27 cellular contexts compared by ENCODE assay signal in genomic region chr2:181877181-181877664, GRCh38. TPM values are rescaled to one million over a fixed set of nuclear protein-coding genes. Genes with fewer than 3 reads are reported as not detected.
A peak's percentile ranks its signal among the peaks of the same experiment; 100 is the strongest.
DNase-seq lines count a peak whose midpoint lies in the region; ATAC-seq, FAIRE-seq and TF ChIP-seq lines count a peak whose summit lies in the region.
"Had no signal": no experiment of that assay in that cellular context is flagged by ENCODE, and none has a peak within 500 bp of the region (broad histone marks: within the 10 kb centered on the region; RNA-seq: fewer than 3 reads in every experiment).

No MANE protein-coding gene starts in this region.

- intact Hi-C loops in lower leg skin (cut with DNase I; ENCODE audit: low total_unique reads): no loop called here
- intact Hi-C loops in ascending aorta (cut with DNase I): no loop called here
- intact Hi-C loops in left colon (cut with DNase I, micrococcal nuclease): no loop called here

- no peak for TF ChIP-seq POLR2A in lower leg skin (IDR thresholded peaks at IDR 0.05)

- H3K9me1 ChIP-seq in keratinocyte (ENCODE audit: control insufficient read depth, extremely low read depth, insufficient read depth, low read length): no peaks in the 10 kb centered on the region

- dilution Hi-C loops in keratinocyte (cut with MboI; ENCODE audit: extremely low pct_ligation_motif_present, low sequenced_read_pairs): no loop called here

- H3K4me1 ChIP-seq in SJSA1 (replicated peaks): peaks cover 16% of the 10 kb centered on the region
- H3K4me1 ChIP-seq in keratinocyte (ENCODE audit: control insufficient read depth, extremely low read depth, insufficient read depth, low read length): peaks cover 15% of the 10 kb centered on the region
- H3K4me1 ChIP-seq in smooth muscle cell (ENCODE audit: low read depth): no peaks in the 10 kb centered on the region
- no peaks in the 10 kb centered on the region for H3K4me1 ChIP-seq in ascending aorta
- H3K4me1 ChIP-seq: SJCRH30 had no signal

- H3K27me3 ChIP-seq in SJSA1 (replicated peaks) (no peaks in the 10 kb centered on the region), keratinocyte (ENCODE audit: control insufficient read depth, extremely low read depth, insufficient read depth, low read length) (no peaks in the 10 kb centered on the region), smooth muscle cell (ENCODE audit: low read depth) (no peaks in the 10 kb centered on the region), ascending aorta (no peaks in the 10 kb centered on the region)
- H3K27me3 ChIP-seq: BLaER1 treated with 17β-estradiol and CSF1 and Interleukin-3, amounts not matched to agents 10 nM and 100 nM; ovary; SJCRH30 had no signal

- TF ChIP-seq CTCF in keratinocyte (optimal IDR thresholded peaks at IDR 0.05 in 1 of 3, IDR thresholded peaks at IDR 0.05 in 1 of 3, conservative IDR thresholded peaks at IDR 0.05 in 1 of 3; ENCODE audit: extremely low read depth in 1 of 3, insufficient read depth in 2 of 3, low read length in 3 of 3) (peak in 1 of 3 experiments; percentile 12), smooth muscle cell (IDR thresholded peaks at IDR 0.05; ENCODE audit: borderline replicate concordance, insufficient read depth, poor library complexity, severe bottlenecking) (no peak), lower leg skin (IDR thresholded peaks at IDR 0.05) (no peak), ascending aorta (IDR thresholded peaks at IDR 0.05) (no peak)

- H3K9me3 ChIP-seq in SJSA1 (replicated peaks) (no peaks in the 10 kb centered on the region), keratinocyte (ENCODE audit: control insufficient read depth, low read depth, low read length) (no peaks in the 10 kb centered on the region), smooth muscle cell (replicated peaks; ENCODE audit: low read depth) (no peaks in the 10 kb centered on the region), ascending aorta (no peaks in the 10 kb centered on the region)
- H3K9me3 ChIP-seq: BLaER1 treated with 17β-estradiol and CSF1 and Interleukin-3, amounts not matched to agents 10 nM and 100 nM; ovary; SJCRH30 had no signal

- peak overlapping the region; percentile 50 for H3K4me2 ChIP-seq in keratinocyte (ENCODE audit: control insufficient read depth, extremely low read depth, insufficient read depth, low read depth, low read length)
- no peak overlapping the region for H3K4me2 ChIP-seq in smooth muscle cell

- H3K9ac ChIP-seq in keratinocyte (ENCODE audit: control insufficient read depth, extremely low read depth, insufficient read depth, low read length): peak overlapping the region; percentile 40
- peak overlapping the region; percentile 32 for H3K9ac ChIP-seq in smooth muscle cell (ENCODE audit: low read depth)
- H3K9ac ChIP-seq: BLaER1 treated with 17β-estradiol and CSF1 and Interleukin-3, amounts not matched to agents 10 nM and 100 nM had no signal

- H3K27ac ChIP-seq in SJSA1 (peak overlapping the region; percentile 42; the same call in 1 of the 2 replicates), keratinocyte (ENCODE audit: control insufficient read depth, insufficient read depth, low read length) (peak overlapping the region; percentile 80), smooth muscle cell (ENCODE audit: low read depth) (peak overlapping the region; percentile 77), ascending aorta (no peak overlapping the region)
- H3K27ac ChIP-seq: ovary, SJCRH30 had no signal

- DNase-seq in HT-29 (ENCODE audit: low spot score) (peak; percentile 41), SJSA1 (ENCODE audit: low read depth in 1 of 2, low spot score in 2 of 2) (no peak), keratinocyte (ENCODE audit: low read depth, low spot score) (no peak), smooth muscle cell (lab: John Stamatoyannopoulos, UW; ENCODE audit: unreplicated experiment) (no peak), DMS79 (lab: John Stamatoyannopoulos, UW) (no peak), lower leg skin (ENCODE audit: low spot score in 2 of 2) (no peak), ascending aorta (ENCODE audit: low spot score in 2 of 2) (no peak), left colon (no peak)
- DNase-seq: activated CD4-positive, alpha-beta T cell treated with anti-CD3 and anti-CD28 coated beads, Interleukin-2, amount 10 ng/mL, durations not matched to agents 24 days and 14 days; activated CD8-positive, alpha-beta memory T cell treated with anti-CD3 and anti-CD28 coated beads for 24 hours; activated T-cell treated with anti-CD3 and anti-CD28 coated beads for 4 hours; cortex of kidney; glutamatergic neuron; KG1; NCI-H1436; NCI-H2107; NCI-H345; NCI-H82; ovary; retina; SJCRH30; stimulated activated naive B cell treated with anti-CD40 and anti-IgM and Interleukin-4, amounts not matched to agents 10 μg/mL and 1 μg/mL and 100 μg/mL, for 72 hours; T-cell had no signal

- peak overlapping the region; percentile 76 for H2AFZ ChIP-seq in keratinocyte (ENCODE audit: control insufficient read depth, low read length)
- H2AFZ ChIP-seq in smooth muscle cell (ENCODE audit: low read depth): peak overlapping the region; percentile 2

- no peaks in the 10 kb centered on the region for H4K20me1 ChIP-seq in keratinocyte (ENCODE audit: control insufficient read depth, extremely low read depth, insufficient read depth, low read length)
- H4K20me1 ChIP-seq in smooth muscle cell (ENCODE audit: low read depth): no peaks in the 10 kb centered on the region
- H4K20me1 ChIP-seq: BLaER1 treated with 17β-estradiol and CSF1 and Interleukin-3, amounts not matched to agents 10 nM and 100 nM had no signal

- ATAC-seq in left colon: no peak
- ATAC-seq: stimulated activated naive B cell treated with anti-CD40 and anti-IgM and Interleukin-4, amounts not matched to agents 10 μg/mL and 1 μg/mL and 100 μg/mL, for 72 hours; T-cell had no signal

- H3K79me2 ChIP-seq in keratinocyte (ENCODE audit: control insufficient read depth, insufficient read depth, low read length) (no peaks in the 10 kb centered on the region), smooth muscle cell (ENCODE audit: low read depth) (no peaks in the 10 kb centered on the region)

- no peak overlapping the region for H3K4me3 ChIP-seq in SJSA1
- no peak overlapping the region for H3K4me3 ChIP-seq in keratinocyte (ENCODE audit: control insufficient read depth in 2 of 3, extremely low read depth in 1 of 3, insufficient read depth in 2 of 3, low read depth in 1 of 3, low read length in 3 of 3)
- H3K4me3 ChIP-seq in smooth muscle cell: no peak overlapping the region
- H3K4me3 ChIP-seq in lower leg skin (ENCODE audit: low read depth, poor library complexity, severe bottlenecking): no peak overlapping the region
- no peak overlapping the region for H3K4me3 ChIP-seq in ascending aorta
- H3K4me3 ChIP-seq: BLaER1 treated with 17β-estradiol and CSF1 and Interleukin-3, amounts not matched to agents 10 nM and 100 nM; ovary; SJCRH30; skin epidermis had no signal

- H3K36me3 ChIP-seq in SJSA1 (no peaks in the 10 kb centered on the region), keratinocyte (ENCODE audit: control insufficient read depth in 2 of 2, extremely low read depth in 1 of 2, insufficient read depth in 2 of 2, low read length in 2 of 2) (no peaks in the 10 kb centered on the region), smooth muscle cell (ENCODE audit: low read depth) (no peaks in the 10 kb centered on the region), ascending aorta (no peaks in the 10 kb centered on the region)
- H3K36me3 ChIP-seq: BLaER1 treated with 17β-estradiol and CSF1 and Interleukin-3, amounts not matched to agents 10 nM and 100 nM; ovary; SJCRH30 had no signal

- no peaks in the 10 kb centered on the region for H3F3A ChIP-seq in smooth muscle cell (ENCODE audit: low read depth)

- FAIRE-seq in keratinocyte (lab: Jason Lieb, UNC): peak; percentile 5
- FAIRE-seq: GM12892, islet of Langerhans had no signal

- WGBS in smooth muscle cell (ENCODE audit: low lambda C conversion rate): 67% methylated on average over 2 of the region's 2 CpGs
- WGBS in lower leg skin, 2 donors: 62 to 83% methylated on average over 2 of the region's 2 CpGs

RNA-seq across cellular contexts. Expression of gene ITPRID2, which starts 14.3 kb away (rescaled TPM):
- total RNA-seq in HT-29 (2014; rRNA removed; shearing (Covaris generic)): 89.8 and 109 TPM in 2 replicates
- total RNA-seq in SJSA1 (2014; rRNA removed; shearing (Covaris generic)): 89.4 and 109 TPM in 2 replicates
- 86.3 to 146 TPM (median 91.4 TPM) in 3 replicates for polyA plus RNA-seq in keratinocyte
- polyA plus RNA-seq in keratinocyte (2011; ENCODE audit: low read depth): 479 TPM
- polyA plus RNA-seq in keratinocyte (2011; cell fraction: cytosol; rRNA removed): 72.8 and 128 TPM in 2 replicates
- 116 and 145 TPM in 2 replicates for polyA plus RNA-seq in keratinocyte (2011; cell fraction: nucleus; rRNA removed)
- 91.5 and 118 TPM in 2 replicates for polyA plus RNA-seq in keratinocyte (2012; ENCODE audit: low replicate concordance)
- 62.2 to 130 TPM (median 99.4 TPM) in 3 replicates for polyA minus RNA-seq in keratinocyte
- 89.4 TPM for polyA minus RNA-seq in keratinocyte (2011; cell fraction: cytosol; rRNA and poly(A)+ RNA removed)
- 97.4 and 160 TPM in 2 replicates for polyA minus RNA-seq in keratinocyte (2011; cell fraction: nucleus; rRNA and poly(A)+ RNA removed)
- total RNA-seq in smooth muscle cell: 261 and 556 TPM in 2 replicates
- polyA plus RNA-seq in smooth muscle cell: 28.2 and 72.2 TPM in 2 replicates
- 100 to 1,000 TPM; 244 to 301 (median 256) TPM for total RNA-seq in lower leg skin
- total RNA-seq in ascending aorta: 50.9 TPM
- total RNA-seq in left colon: 100 to 1,000 TPM; 287 to 367 TPM

Comparison
In these comparisons a context has a peak if more than half of its experiments do, and no peak if none do; other contexts are left out.
1. H3K27ac ChIP-seq: peak in SJSA1 (single experiment), keratinocyte (single experiment) and smooth muscle cell (single experiment); none in ascending aorta (0 of 2).